8 cellular contexts compared by ENCODE assay signal in the genomic region with DNA sequence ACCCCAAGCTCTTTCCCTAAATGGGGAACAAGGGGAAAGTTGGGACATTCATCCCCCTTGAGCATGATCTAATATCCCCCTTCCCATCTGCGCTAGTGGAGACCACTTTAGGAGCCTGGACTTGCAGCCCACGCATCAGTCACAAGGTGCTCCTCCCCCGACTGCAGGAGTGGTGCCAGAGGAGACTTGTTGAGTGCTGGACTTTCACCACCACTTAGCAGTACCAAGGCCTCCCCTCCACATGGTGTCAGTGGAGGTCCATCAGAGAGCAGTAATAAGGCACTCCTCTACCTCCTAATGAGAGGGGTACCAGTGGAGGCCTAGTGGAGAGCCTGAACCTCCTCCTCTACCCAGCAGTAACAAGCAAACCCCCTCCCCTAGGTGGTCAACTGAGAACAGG. TPM values are rescaled to one million over a fixed set of nuclear protein-coding genes. Genes with fewer than 3 reads are reported as not detected.
DNase-seq lines count a peak whose midpoint lies in the region; ATAC-seq and TF ChIP-seq lines count a peak whose summit lies in the region.

No MANE protein-coding gene starts in this region.

- TF ChIP-seq POLR2A in upper lobe of left lung (IDR thresholded peaks at IDR 0.05), result no peak

- no peaks in the 10 kb centered on the region for H3K36me3 ChIP-seq in effector memory CD4-positive, alpha-beta T cell (ENCODE audit: control insufficient read depth, insufficient read depth, low read length)
- no peaks in the 10 kb centered on the region for H3K36me3 ChIP-seq in upper lobe of left lung

- no peaks in the 10 kb centered on the region for H3K27me3 ChIP-seq in effector memory CD4-positive, alpha-beta T cell (replicated peaks; ENCODE audit: control insufficient read depth, insufficient read depth, low read length, poor library complexity, severe bottlenecking)
- no peaks in the 10 kb centered on the region for H3K27me3 ChIP-seq in upper lobe of left lung

- no peaks in the 10 kb centered on the region for H3K9me3 ChIP-seq in effector memory CD4-positive, alpha-beta T cell (ENCODE audit: control insufficient read depth, low read length)
- no peaks in the 10 kb centered on the region for H3K9me3 ChIP-seq in upper lobe of left lung

- peak; percentile 46 for DNase-seq in ELR (ENCODE audit: low read depth)
- peak; percentile 12 for DNase-seq in NCI-H526 treated with DMSO at 0.1 percent for 48 hours (lab: John Stamatoyannopoulos, UW)
- DNase-seq in effector memory CD4-positive, alpha-beta T cell, result peak in 2 of 3 donors; percentile 2 to 5
- no peak for DNase-seq in superior temporal gyrus (ENCODE audit: extremely low spot score)
- DNase-seq in LoVo (ENCODE audit: low spot score), result no peak
- no peak for DNase-seq in SIG-M5 (lab: John Stamatoyannopoulos, UW)
- no peak for DNase-seq in upper lobe of left lung

- peak; percentile 80 for ATAC-seq in GM21723 (IDR thresholded peaks at IDR 0.05; ENCODE audit: unreplicated experiment)
- ATAC-seq in upper lobe of left lung (ENCODE audit: low FRiP score in 2 of 2), result no peak

- H3K27ac ChIP-seq in effector memory CD4-positive, alpha-beta T cell (ENCODE audit: insufficient read depth, low read length, poor library complexity, severe bottlenecking), result no peak overlapping the region
- no peak overlapping the region for H3K27ac ChIP-seq in upper lobe of left lung

- peak in 1 of 6 experiments; percentile 24 for TF ChIP-seq CTCF in upper lobe of left lung (IDR thresholded peaks at IDR 0.05)

- 84% methylated on average over 3 of the region's 3 CpGs; no CpG with 5 or more reads in 1 of the 2 donors for WGBS in upper lobe of left lung, 2 donors

- no peak for TF ChIP-seq EP300 in upper lobe of left lung (IDR thresholded peaks at IDR 0.05)

- no peaks in the 10 kb centered on the region for H3K4me1 ChIP-seq in effector memory CD4-positive, alpha-beta T cell (ENCODE audit: control insufficient read depth, insufficient read depth, low read length, poor library complexity, severe bottlenecking)
- no peaks in the 10 kb centered on the region for H3K4me1 ChIP-seq in upper lobe of left lung

- H3K4me3 ChIP-seq in effector memory CD4-positive, alpha-beta T cell (ENCODE audit: insufficient read depth, low read depth, low read length, poor library complexity, severe bottlenecking), result no peak overlapping the region
- no peak overlapping the region for H3K4me3 ChIP-seq in upper lobe of left lung

RNA-seq across cellular contexts. Expression of gene CAB39L, which starts 22.5 kb away (rescaled TPM):
- 10 to 100 TPM; 12.5 to 49.2 (median 19.5) TPM for total RNA-seq in upper lobe of left lung

RNA-seq across cellular contexts. Expression of gene SETDB2, which starts 22.7 kb away (rescaled TPM):
- 10 to 100 TPM in 4 of 6 donors, 1 to 10 TPM in 2; 5.0 to 17.8 (median 14.1) TPM for total RNA-seq in upper lobe of left lung

Comparison
In these comparisons a context has a peak if more than half of its experiments do, and no peak if none do; other contexts are left out.
1. DNase-seq: peak in ELR (single experiment), NCI-H526 treated with DMSO at 0.1 percent for 48 hours (single experiment) and effector memory CD4-positive, alpha-beta T cell (2 of 3); none in superior temporal gyrus (single experiment), LoVo (single experiment), SIG-M5 (single experiment) and upper lobe of left lung (0 of 2).